In genomic region chr14:20697273-20698017, GRCh38 we compare ENCODE assay signal across 9 cellular contexts. TPM values are rescaled to one million over a fixed set of nuclear protein-coding genes. Genes with fewer than 3 reads are reported as not detected.
DNase-seq lines count a peak whose midpoint lies in the region; ATAC-seq and TF ChIP-seq lines count a peak whose summit lies in the region.
"Had no signal": no experiment of that assay in that cellular context is flagged by ENCODE, and none has a peak within 500 bp of the region (broad histone marks: within the 10 kb centered on the region; RNA-seq: fewer than 3 reads in every experiment).

No MANE protein-coding gene starts in this region.

- peaks cover 9% of the 10 kb centered on the region for H3K4me1 Mint-ChIP-seq in WTC11

- H3K36me3 Mint-ChIP-seq in WTC11: peaks cover 3% of the 10 kb centered on the region; the same call in 1 of the 2 replicates

- H3K27me3 Mint-ChIP-seq in WTC11 (ENCODE audit: low read depth): no peaks in the 10 kb centered on the region; the same call in 1 of the 2 replicates

- H3K4me3 ChIP-seq in cardiac fibroblast (replicated peaks in 1 of 2; ENCODE audit: low read depth in 2 of 2, low read length in 2 of 2): no peak overlapping the region

- DNase-seq in A172 (ENCODE audit: low spot score) (peak; percentile 62), NCI-H1930 (lab: John Stamatoyannopoulos, UW) (peak; percentile 2 to 50), WTC11 (ENCODE audit: low spot score) (peak; percentile 72), cardiac fibroblast (ENCODE audit: low read depth in 2 of 2) (peak; percentile 82 to 88), left colon (peak in 1 of 2 donors; percentile 69)
- peak; percentile 47 to 56 for DNase-seq in stimulated activated CD4-positive, alpha-beta T cell treated with anti-CD3 and anti-CD28 coated beads, Interleukin-4, amount 100 ng/mL, for 4 hours

- no peak overlapping the region for H3K4me3 Mint-ChIP-seq in WTC11

- TF ChIP-seq CTCF in GM12873 (IDR thresholded peaks at IDR 0.05; ENCODE audit: insufficient read depth, low read depth, low read length, missing control alignments): peak; percentile 86
- peak; percentile 56; the same call in 1 of the 2 replicates for TF ChIP-seq CTCF in WTC11 (IDR thresholded peaks at IDR 0.05)
- peak; percentile 72 for TF ChIP-seq CTCF in cardiac fibroblast (IDR thresholded peaks at IDR 0.05; ENCODE audit: low read depth, low read length)

- peaks cover 4% of the 10 kb centered on the region; the same call in 1 of the 2 replicates for H3K9me3 Mint-ChIP-seq in WTC11

- ATAC-seq in WTC11 (peak; percentile 88), left colon (peak; percentile 90), GM21619 (IDR thresholded peaks at IDR 0.05; ENCODE audit: unreplicated experiment) (no peak)

- CTCF ChIA-PET in WTC11 (lab: Charles Lee): interaction anchor here (0.6 to 3.3 kb wide), 11 partner anchors 16 to 274 kb away, joined by 3 to 21 read pairs (median 4); partner anchors contain the start of gene RNASE6

- peak overlapping the region; percentile 47; the same call in 1 of the 2 replicates for H3K27ac Mint-ChIP-seq in WTC11

- intact Hi-C loops in left colon (cut with DNase I, micrococcal nuclease): loop anchor here in 1 of 2 donors (2.0 kb wide), 1 partner anchor 157 kb away; no protein-coding TSS in a partner anchor

- POLR2A ChIA-PET in WTC11 (lab: Charles Lee): no interaction called here

TF ChIP-seq in WTC11, 78 proteins besides CTCF, POLR2A, EP300 and RAD21:
- no peak for TF ChIP-seq ARID4B (CRISPR knock-in tag; IDR thresholded peaks at IDR 0.05; ENCODE audit: borderline replicate concordance)
- TF ChIP-seq JUN (CRISPR knock-in tag; IDR thresholded peaks at IDR 0.05): no peak
- TF ChIP-seq NFATC4 (CRISPR knock-in tag; IDR thresholded peaks at IDR 0.05): no peak
- TF ChIP-seq E2F4 (CRISPR knock-in tag; IDR thresholded peaks at IDR 0.05; ENCODE audit: borderline replicate concordance, low read depth): no peak
TF ChIP-seq in WTC11: peak in this region for 0.

RNA-seq across cellular contexts. Expression of gene ANG, which starts 8.9 kb away (rescaled TPM):
- 0.07 and 0.17 TPM in 2 replicates for total RNA-seq in A172 (2014; rRNA removed; shearing (Covaris generic))
- total RNA-seq in WTC11 (2021) (4.8 to 5.2 TPM (median 4.9 TPM) in 3 replicates), left colon (10 to 100 TPM; 49.2 to 50.4 TPM)

RNA-seq across cellular contexts. Expression of gene RNASE4, which starts 13.1 kb away (rescaled TPM):
- 0.91 and 1.1 TPM in 2 replicates for total RNA-seq in A172 (2014; rRNA removed; shearing (Covaris generic))
- 1.0 to 2.8 TPM (median 2.4 TPM) in 3 replicates for total RNA-seq in WTC11 (2021)
- 10 to 100 TPM; 52.2 to 62.1 TPM for total RNA-seq in left colon

RNA-seq across cellular contexts. Expression of gene EDDM3A, which starts 48.2 kb away (rescaled TPM):
- total RNA-seq in A172 (2014; rRNA removed; shearing (Covaris generic)): not detected in 2 replicates
- total RNA-seq in WTC11 (2021): 0.20 TPM in 1 of 3 replicates, not detected in the others
- total RNA-seq in left colon: not detected
- total RNA-seq: skeletal muscle tissue had no signal

RNA-seq across cellular contexts. Expression of gene OR6S1, which starts 56.0 kb away (rescaled TPM):
- total RNA-seq in A172 (2014; rRNA removed; shearing (Covaris generic)): not detected in 2 replicates
- not detected in 3 replicates for total RNA-seq in WTC11 (2021)
- total RNA-seq in left colon: not detected
- total RNA-seq: skeletal muscle tissue had no signal

Comparison
In these comparisons a context has a peak if more than half of its experiments do, and no peak if none do; other contexts are left out.
1. RNA of gene RNASE4, which starts 13.1 kb away (total RNA-seq): 52.2 to 62.1 TPM in left colon; 1.0 to 2.8 TPM in WTC11 and 0.91 to 1.1 TPM in A172; every median in the first group is over 10 times any median in the second.
2. Peak in every context shown above with its lines, with median percentiles within 50 percentile points of each other: CTCF ChIP-seq.